ENCODE assay signal across 12 cellular contexts in genomic region chr5:159777049-159777448, GRCh38.
"Had no signal": no experiment of that assay in that cellular context is flagged by ENCODE, and none has a peak within 500 bp of the region (broad histone marks: within the 10 kb centered on the region; RNA-seq: fewer than 3 reads in every experiment).

No MANE protein-coding gene starts in this region.

- DNase-seq: activated CD4-positive, alpha-beta T cell treated with anti-CD3 and anti-CD28 coated beads, Interleukin-2, amount 10 ng/mL, durations not matched to agents 7 days and 5 days; activated CD8-positive, alpha-beta memory T cell treated with anti-CD3 and anti-CD28 coated beads, Interleukin-2, amount 50 U/mL, for 48 hours; activated gamma-delta T cell; activated T-cell treated with anti-CD3 and anti-CD28 coated beads, Interleukin-2, amount 50 U/mL, for 72 hours; amniotic stem cell; effector memory CD4-positive, alpha-beta T cell; midbrain; ovary; sigmoid colon; stimulated activated CD4-positive, alpha-beta T cell treated with anti-CD3 and anti-CD28 coated beads, Interleukin-2, amount 100 ng/mL, for 24 hours; stomach had no signal

- H3K4me3 ChIP-seq: ovary, sigmoid colon, stomach had no signal

- H3K36me3 ChIP-seq: ovary, sigmoid colon, stomach had no signal

- H3K27me3 ChIP-seq: ovary, sigmoid colon had no signal

- H3K27ac ChIP-seq: ovary, sigmoid colon, stomach had no signal

- ATAC-seq: activated T-cell treated with anti-CD3 and anti-CD28 coated beads, Interleukin-2, amount 50 U/mL, for 72 hours; left lobe of liver had no signal

- H3K9me3 ChIP-seq: ovary, sigmoid colon, stomach had no signal
